Comparison of ENCODE assay signal across 28 cellular contexts in the genomic region with DNA sequence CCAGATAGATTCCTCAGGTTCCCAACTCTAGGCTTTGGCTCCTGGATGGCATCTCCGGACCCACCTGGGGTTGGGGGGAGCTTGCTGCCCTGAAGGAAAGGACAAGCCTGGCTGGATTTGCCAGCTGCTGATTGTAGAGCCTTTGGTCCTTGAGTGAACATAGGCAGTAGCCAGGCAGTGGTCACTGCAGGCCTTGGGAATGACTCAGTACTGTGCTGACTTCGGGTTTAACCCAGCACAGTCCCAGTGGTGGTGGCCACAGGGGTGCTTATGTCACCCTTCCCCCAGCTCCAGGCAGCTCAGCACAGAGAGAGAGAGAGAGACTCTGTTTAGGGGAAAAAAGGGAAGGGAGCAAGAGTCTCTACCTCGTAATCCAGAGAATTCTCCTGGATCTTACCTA. TPM values are rescaled to one million over a fixed set of nuclear protein-coding genes. Genes with fewer than 3 reads are reported as not detected.
A peak's percentile ranks its signal among the peaks of the same experiment; 100 is the strongest.
DNase-seq lines count a peak whose midpoint lies in the region; ATAC-seq, FAIRE-seq and TF ChIP-seq lines count a peak whose summit lies in the region.
"Had no signal": no experiment of that assay in that cellular context is flagged by ENCODE, and none has a peak within 500 bp of the region (broad histone marks: within the 10 kb centered on the region; RNA-seq: fewer than 3 reads in every experiment).

No MANE protein-coding gene starts in this region.

- no peaks in the 10 kb centered on the region for H4K20me1 ChIP-seq in astrocyte (ENCODE audit: insufficient read depth, low read length)

- H3K4me3 Mint-ChIP-seq in astrocyte (ENCODE audit: unreplicated experiment) (no peak overlapping the region), Calu3 (ENCODE audit: low read depth, unreplicated experiment) (no peak overlapping the region)
- H3K4me3 Mint-ChIP-seq: activated CD4-positive, alpha-beta memory T cell treated with anti-CD3 and anti-CD28 coated beads for 36 hours; stimulated activated naive CD8-positive, alpha-beta T cell treated with anti-CD3 and anti-CD28 coated beads, Interleukin-15, amount 100 ng/mL, for 72 hours had no signal

- in situ Hi-C loops in ACHN (cut with HindIII; ENCODE audit: low pct_ligation_motif_present, low pct_unique_long_range_greater_than_20kb, low sequenced_read_pairs) = no loop called here

- H3K36me3 Mint-ChIP-seq in astrocyte (ENCODE audit: low read depth, unreplicated experiment) (peaks cover 6% of the 10 kb centered on the region), Calu3 (ENCODE audit: insufficient read depth, unreplicated experiment) (no peaks in the 10 kb centered on the region)
- H3K36me3 Mint-ChIP-seq: activated CD4-positive, alpha-beta memory T cell treated with anti-CD3 and anti-CD28 coated beads for 36 hours had no signal

- no peak for FAIRE-seq in astrocyte (lab: Jason Lieb, UNC)
- FAIRE-seq: A204.1, GM12892 had no signal

- CTCF ChIA-PET in Calu3 (lab: Charles Lee) = no interaction called here

- DNase-seq in ACHN (peak; percentile 6), HCEC 1CT (peak; percentile 39), astrocyte (ENCODE audit: low read depth) (peak; percentile 60), iris pigment epithelial cell (ENCODE audit: low read depth) (peak; percentile 41), HUDEP-2 (lab: John Stamatoyannopoulos, UW; ENCODE audit: unreplicated experiment in 76 of 76) (no peak), Calu3 (no peak)
- no peak for DNase-seq in effector memory CD4-positive, alpha-beta T cell
- DNase-seq: activated CD4-positive, alpha-beta memory T cell treated with anti-CD3 and anti-CD28 coated beads for 36 hours; activated CD4-positive, CD25-positive, alpha-beta regulatory T cell; activated gamma-delta T cell treated with Interleukin-2 at 50 U/mL for 16 hours; C1 segment of cervical spinal cord; Caco-2; DND-41; esophagus squamous epithelium; glutamatergic neuron; MV-4-11; NCI-H146; NCI-H510A treated with DMSO at 0.1 percent for 48 hours; PC-3; SHP77 treated with DMSO at 0.1 percent for 48 hours; stimulated activated naive CD8-positive, alpha-beta T cell treated with anti-CD3 and anti-CD28 coated beads, Interleukin-15, amount 100 ng/mL, for 72 hours; T1000; transverse colon had no signal

- H3K9ac ChIP-seq in astrocyte (ENCODE audit: low read length) = no peak overlapping the region
- H3K9ac ChIP-seq: KMS-11 had no signal

- no peak overlapping the region for H3K4me3 ChIP-seq in astrocyte (ENCODE audit: insufficient read depth, low read depth, low read length)
- no peak overlapping the region for H3K4me3 ChIP-seq in effector memory CD4-positive, alpha-beta T cell (ENCODE audit: insufficient read depth, low read depth, low read length, poor library complexity, severe bottlenecking)
- H3K4me3 ChIP-seq: esophagus squamous epithelium, transverse colon had no signal

- no peak for ATAC-seq in GM19395 (IDR thresholded peaks at IDR 0.05; ENCODE audit: unreplicated experiment)
- ATAC-seq: PC-3; stimulated activated naive CD8-positive, alpha-beta T cell treated with anti-CD3 and anti-CD28 coated beads, Interleukin-15, amount 100 ng/mL, for 72 hours had no signal

- H3K9me3 Mint-ChIP-seq in astrocyte (ENCODE audit: unreplicated experiment) (no peaks in the 10 kb centered on the region), Calu3 (ENCODE audit: low read depth, unreplicated experiment) (no peaks in the 10 kb centered on the region)
- H3K9me3 Mint-ChIP-seq: activated CD4-positive, alpha-beta memory T cell treated with anti-CD3 and anti-CD28 coated beads for 36 hours; stimulated activated naive CD8-positive, alpha-beta T cell treated with anti-CD3 and anti-CD28 coated beads, Interleukin-15, amount 100 ng/mL, for 72 hours had no signal

- H3K27ac ChIP-seq in astrocyte (ENCODE audit: low read depth, low read length) = no peak overlapping the region
- no peak overlapping the region for H3K27ac ChIP-seq in effector memory CD4-positive, alpha-beta T cell (ENCODE audit: insufficient read depth, low read length, poor library complexity, severe bottlenecking)
- H3K27ac ChIP-seq: esophagus squamous epithelium, KMS-11, transverse colon had no signal

- TF ChIP-seq CTCF in astrocyte (IDR thresholded peaks at IDR 0.05; ENCODE audit: insufficient read depth, low read depth, low read length) (no peak), Calu3 (IDR thresholded peaks at IDR 0.05; ENCODE audit: unreplicated experiment) (no peak)

- H3K4me1 ChIP-seq in astrocyte (ENCODE audit: insufficient read depth, low read length) = peaks cover 3% of the 10 kb centered on the region
- no peaks in the 10 kb centered on the region for H3K4me1 ChIP-seq in effector memory CD4-positive, alpha-beta T cell (ENCODE audit: control insufficient read depth, insufficient read depth, low read length, poor library complexity, severe bottlenecking)
- H3K4me1 ChIP-seq: Caco-2, esophagus squamous epithelium, transverse colon had no signal

- intact Hi-C loops in Calu3 (cut with micrococcal nuclease; ENCODE audit: unreplicated experiment) = no loop called here

- H3K36me3 ChIP-seq in astrocyte (ENCODE audit: insufficient read depth, low read length) = no peaks in the 10 kb centered on the region
- no peaks in the 10 kb centered on the region for H3K36me3 ChIP-seq in effector memory CD4-positive, alpha-beta T cell (ENCODE audit: control insufficient read depth, insufficient read depth, low read length)
- H3K36me3 ChIP-seq: esophagus squamous epithelium, transverse colon had no signal

- H3K79me2 ChIP-seq in astrocyte (ENCODE audit: insufficient read depth, low read length) = no peaks in the 10 kb centered on the region

- no peak overlapping the region for H2AFZ ChIP-seq in astrocyte (ENCODE audit: low read depth, low read length)

- no peaks in the 10 kb centered on the region for H3K27me3 Mint-ChIP-seq in astrocyte (ENCODE audit: low read depth, unreplicated experiment)
- no peaks in the 10 kb centered on the region for H3K27me3 Mint-ChIP-seq in Calu3 (ENCODE audit: unreplicated experiment)
- H3K27me3 Mint-ChIP-seq: activated CD4-positive, alpha-beta memory T cell treated with anti-CD3 and anti-CD28 coated beads for 36 hours had no signal

- no peak overlapping the region for H3K4me2 ChIP-seq in astrocyte (ENCODE audit: low read length)
- H3K4me2 ChIP-seq: KMS-11 had no signal

- H3K4me1 Mint-ChIP-seq in astrocyte (ENCODE audit: low read depth, unreplicated experiment) (peaks cover 8% of the 10 kb centered on the region), Calu3 (ENCODE audit: low read depth, unreplicated experiment) (no peaks in the 10 kb centered on the region)
- H3K4me1 Mint-ChIP-seq: stimulated activated naive CD8-positive, alpha-beta T cell treated with anti-CD3 and anti-CD28 coated beads, Interleukin-15, amount 100 ng/mL, for 72 hours had no signal

- H3K9me3 ChIP-seq in astrocyte (ENCODE audit: insufficient read depth, low read depth, low read length) = no peaks in the 10 kb centered on the region
- H3K9me3 ChIP-seq in effector memory CD4-positive, alpha-beta T cell (ENCODE audit: control insufficient read depth, low read length) = no peaks in the 10 kb centered on the region
- H3K9me3 ChIP-seq: Caco-2, esophagus squamous epithelium, transverse colon had no signal

- no TSS peak for BruUV-seq in Calu3 (replicated peaks; lab: Mats Ljungman, UMichigan)

- H3K27ac Mint-ChIP-seq in astrocyte (ENCODE audit: unreplicated experiment) (peak overlapping the region; percentile 63), Calu3 (ENCODE audit: unreplicated experiment) (no peak overlapping the region)
- H3K27ac Mint-ChIP-seq: activated CD4-positive, alpha-beta memory T cell treated with anti-CD3 and anti-CD28 coated beads for 36 hours; progenitor cell of endocrine pancreas had no signal

- H3K27me3 ChIP-seq in astrocyte (ENCODE audit: insufficient read depth, low read length) = no peaks in the 10 kb centered on the region
- no peaks in the 10 kb centered on the region for H3K27me3 ChIP-seq in effector memory CD4-positive, alpha-beta T cell (replicated peaks; ENCODE audit: control insufficient read depth, insufficient read depth, low read length, poor library complexity, severe bottlenecking)
- H3K27me3 ChIP-seq: esophagus squamous epithelium, transverse colon had no signal

RNA-seq across cellular contexts. Expression of a gene that starts 27.7 kb away (rescaled TPM):
- total RNA-seq in astrocyte = 493 and 498 TPM in 2 replicates
- 239 and 240 TPM in 2 replicates for total RNA-seq in Calu3 (2022)

Comparison
In these comparisons a context has a peak if more than half of its experiments do, and no peak if none do; other contexts are left out.
1. DNase-seq: peak in ACHN (single experiment), HCEC 1CT (single experiment), astrocyte (single experiment) and iris pigment epithelial cell (single experiment); none in effector memory CD4-positive, alpha-beta T cell (0 of 3), HUDEP-2 (0 of 76) and Calu3 (single experiment).